ENCODE assay signal across 17 cellular contexts in genomic region chr3:124669470-124669869, GRCh38.
DNase-seq lines count a peak whose midpoint lies in the region; ATAC-seq and TF ChIP-seq lines count a peak whose summit lies in the region.
"Had no signal": no experiment of that assay in that cellular context is flagged by ENCODE, and none has a peak within 500 bp of the region (broad histone marks: within the 10 kb centered on the region; RNA-seq: fewer than 3 reads in every experiment).

No MANE protein-coding gene starts in this region.

- in situ Hi-C loops in GM23248 (cut with MboI), result no loop called here

- H3F3A ChIP-seq in GM23248 (ENCODE audit: insufficient read depth), result peaks cover 11% of the 10 kb centered on the region

- H4K20me1 ChIP-seq in GM23248 (ENCODE audit: insufficient read depth), result no peaks in the 10 kb centered on the region

- H3K9me3 ChIP-seq in GM23248 (ENCODE audit: low read depth) (no peaks in the 10 kb centered on the region), adipocyte (ENCODE audit: control insufficient read depth, low read length) (no peaks in the 10 kb centered on the region), gastroesophageal sphincter (no peaks in the 10 kb centered on the region)
- H3K9me3 ChIP-seq: Caco-2, transverse colon had no signal

- H3K27ac ChIP-seq in GM23248 (no peak overlapping the region; the same call in 1 of the 2 replicates), gastroesophageal sphincter (no peak overlapping the region)
- H3K27ac ChIP-seq: transverse colon had no signal

- H3K27me3 ChIP-seq in GM23248 (replicated peaks; ENCODE audit: insufficient read depth) (no peaks in the 10 kb centered on the region), adipocyte (replicated peaks; ENCODE audit: control insufficient read depth, insufficient read depth, low read length) (peaks cover 2% of the 10 kb centered on the region), gastroesophageal sphincter (no peaks in the 10 kb centered on the region)
- H3K27me3 ChIP-seq: transverse colon had no signal

- H3K9me3 Mint-ChIP-seq in activated T-helper 2 cell treated with anti-CD3 and anti-CD28 coated beads, Interferon-gamma antibody, Interleukin-2, Interleukin-4, amounts not matched to agents 10 μg/mL and 5 μg/mL and 100 μg/mL, durations not matched to agents 14 hours and 24 hours and 36 hours, result peaks cover 7% of the 10 kb centered on the region
- H3K9me3 Mint-ChIP-seq in stimulated activated memory B cell treated with anti-CD40 and anti-IgM and Interleukin-4, amounts not matched to agents 10 μg/mL and 1 μg/mL and 100 μg/mL, for 72 hours, result peaks cover 8% of the 10 kb centered on the region

- no peaks in the 10 kb centered on the region for H3K36me3 Mint-ChIP-seq in activated T-helper 2 cell treated with anti-CD3 and anti-CD28 coated beads, Interferon-gamma antibody, Interleukin-2, Interleukin-4, amounts not matched to agents 10 μg/mL and 5 μg/mL and 100 μg/mL, durations not matched to agents 14 hours and 24 hours and 36 hours (ENCODE audit: low read depth)
- H3K36me3 Mint-ChIP-seq in stimulated activated memory B cell treated with anti-CD40 and anti-IgM and Interleukin-4, amounts not matched to agents 10 μg/mL and 1 μg/mL and 100 μg/mL, for 72 hours, result peaks cover 13% of the 10 kb centered on the region

- no peaks in the 10 kb centered on the region for H3K9me2 ChIP-seq in GM23248 (ENCODE audit: insufficient read depth)

- peaks cover 9% of the 10 kb centered on the region for H3K4me1 Mint-ChIP-seq in activated T-helper 2 cell treated with anti-CD3 and anti-CD28 coated beads, Interferon-gamma antibody, Interleukin-2, Interleukin-4, amounts not matched to agents 10 μg/mL and 5 μg/mL and 100 μg/mL, durations not matched to agents 14 hours and 24 hours and 36 hours (ENCODE audit: low read depth)
- H3K4me1 Mint-ChIP-seq in stimulated activated memory B cell treated with anti-CD40 and anti-IgM and Interleukin-4, amounts not matched to agents 10 μg/mL and 1 μg/mL and 100 μg/mL, for 72 hours, result peaks cover 11% of the 10 kb centered on the region

- H3K79me2 ChIP-seq in GM23248 (ENCODE audit: insufficient read depth), result no peaks in the 10 kb centered on the region

- no peak for ATAC-seq in stimulated activated memory B cell treated with anti-CD40 and anti-IgM and Interleukin-4, amounts not matched to agents 10 μg/mL and 1 μg/mL and 100 μg/mL, for 72 hours
- no peak for ATAC-seq in gastroesophageal sphincter

- peaks cover 13% of the 10 kb centered on the region for H3K4me1 ChIP-seq in GM23248 (ENCODE audit: insufficient read depth)
- H3K4me1 ChIP-seq in adipocyte (ENCODE audit: control insufficient read depth, insufficient read depth, low read length), result peaks cover 13% of the 10 kb centered on the region
- H3K4me1 ChIP-seq in gastroesophageal sphincter, result no peaks in the 10 kb centered on the region
- H3K4me1 ChIP-seq: Caco-2, transverse colon had no signal

- DNase-seq in A172 (ENCODE audit: low spot score) (peak; percentile 32), GM23248 (peak; percentile 91), adipocyte (ENCODE audit: low read depth) (peak; percentile 30), foreskin fibroblast (peak; percentile 53 to 83), medulla oblongata (ENCODE audit: extremely low spot score) (no peak)
- no peak for DNase-seq in activated T-helper 2 cell treated with anti-CD3 and anti-CD28 coated beads, Interferon-gamma antibody, Interleukin-2, Interleukin-4, amounts not matched to agents 10 μg/mL and 5 μg/mL and 100 μg/mL, durations not matched to agents 14 hours and 24 hours and 36 hours (ENCODE audit: low spot score)
- DNase-seq: activated CD4-positive, alpha-beta T cell treated with anti-CD3 and anti-CD28 coated beads for 1 hour; activated naive CD4-positive, alpha-beta T cell; Caco-2; KG1; midbrain; NCI-H1417; nucleus accumbens; transverse colon had no signal

- no peak overlapping the region for H3K27ac Mint-ChIP-seq in activated T-helper 2 cell treated with anti-CD3 and anti-CD28 coated beads, Interferon-gamma antibody, Interleukin-2, Interleukin-4, amounts not matched to agents 10 μg/mL and 5 μg/mL and 100 μg/mL, durations not matched to agents 14 hours and 24 hours and 36 hours
- H3K27ac Mint-ChIP-seq in stimulated activated memory B cell treated with anti-CD40 and anti-IgM and Interleukin-4, amounts not matched to agents 10 μg/mL and 1 μg/mL and 100 μg/mL, for 72 hours, result no peak overlapping the region

- no peak for TF ChIP-seq EP300 in gastroesophageal sphincter (IDR thresholded peaks at IDR 0.05)

- 21 to 22% methylated on average over 3 of the region's 3 CpGs for WGBS in GM23248 (ENCODE audit: low coverage in 1 of 2, low lambda C conversion rate in 2 of 2, missing lambda C conversion rate in 2 of 2), 2 experiments
- WGBS in gastroesophageal sphincter (ENCODE audit: low coverage in 1 of 2), 2 donors, result 36 to 61% methylated on average over 3 of the region's 3 CpGs

- H3K4me3 ChIP-seq in GM23248 (no peak overlapping the region), adipocyte (ENCODE audit: low read length) (no peak overlapping the region), foreskin fibroblast (ENCODE audit: low read depth in 1 of 2, low read length in 2 of 2) (no peak overlapping the region), gastroesophageal sphincter (no peak overlapping the region)
- H3K4me3 ChIP-seq: transverse colon had no signal

- no peak overlapping the region for H2AFZ ChIP-seq in GM23248

- no peaks in the 10 kb centered on the region for H3K36me3 ChIP-seq in GM23248 (ENCODE audit: low read depth)
- H3K36me3 ChIP-seq in adipocyte (ENCODE audit: control insufficient read depth, insufficient read depth, low read length, severe bottlenecking), result no peaks in the 10 kb centered on the region
- peaks cover 0 to 60% of the 10 kb centered on the region in 2 donors for H3K36me3 ChIP-seq in gastroesophageal sphincter

- intact Hi-C loops in activated T-helper 2 cell treated with anti-CD3 and anti-CD28 coated beads, Interferon-gamma antibody, Interleukin-2, Interleukin-4, amounts not matched to agents 10 μg/mL and 5 μg/mL and 100 μg/mL, durations not matched to agents 14 hours and 24 hours and 36 hours (cut with micrococcal nuclease), result no loop called here

- TF ChIP-seq CTCF in foreskin fibroblast (IDR thresholded peaks at IDR 0.05; ENCODE audit: low read depth, low read length) (no peak), gastroesophageal sphincter (IDR thresholded peaks at IDR 0.05) (no peak)

- H3K27me3 Mint-ChIP-seq in activated T-helper 2 cell treated with anti-CD3 and anti-CD28 coated beads, Interferon-gamma antibody, Interleukin-2, Interleukin-4, amounts not matched to agents 10 μg/mL and 5 μg/mL and 100 μg/mL, durations not matched to agents 14 hours and 24 hours and 36 hours (ENCODE audit: low read depth), result peaks cover 4% of the 10 kb centered on the region
- no peaks in the 10 kb centered on the region for H3K27me3 Mint-ChIP-seq in stimulated activated memory B cell treated with anti-CD40 and anti-IgM and Interleukin-4, amounts not matched to agents 10 μg/mL and 1 μg/mL and 100 μg/mL, for 72 hours

- no peak overlapping the region for H3K4me3 Mint-ChIP-seq in activated T-helper 2 cell treated with anti-CD3 and anti-CD28 coated beads, Interferon-gamma antibody, Interleukin-2, Interleukin-4, amounts not matched to agents 10 μg/mL and 5 μg/mL and 100 μg/mL, durations not matched to agents 14 hours and 24 hours and 36 hours (ENCODE audit: low read depth)
- H3K4me3 Mint-ChIP-seq in stimulated activated memory B cell treated with anti-CD40 and anti-IgM and Interleukin-4, amounts not matched to agents 10 μg/mL and 1 μg/mL and 100 μg/mL, for 72 hours, result no peak overlapping the region
- H3K4me3 Mint-ChIP-seq: central memory CD8-positive, alpha-beta T cell had no signal

- H3K9ac ChIP-seq in GM23248 (no peak overlapping the region), adipocyte (ENCODE audit: low read length) (peak overlapping the region; percentile 23)

- TF ChIP-seq POLR2A in gastroesophageal sphincter (IDR thresholded peaks at IDR 0.05), result no peak

- H3K4me2 ChIP-seq in GM23248 (ENCODE audit: unreplicated experiment), result no peak overlapping the region

Comparison
In these comparisons a context has a peak if more than half of its experiments do, and no peak if none do; other contexts are left out.
1. DNase-seq: peak in A172 (single experiment), GM23248 (single experiment), adipocyte (single experiment) and foreskin fibroblast (2 of 2); none in activated T-helper 2 cell treated with anti-CD3 and anti-CD28 coated beads, Interferon-gamma antibody, Interleukin-2, Interleukin-4, amounts not matched to agents 10 μg/mL and 5 μg/mL and 100 μg/mL, durations not matched to agents 14 hours and 24 hours and 36 hours (single experiment) and medulla oblongata (single experiment).